8 cellular contexts compared by ENCODE assay signal in the genomic region with DNA sequence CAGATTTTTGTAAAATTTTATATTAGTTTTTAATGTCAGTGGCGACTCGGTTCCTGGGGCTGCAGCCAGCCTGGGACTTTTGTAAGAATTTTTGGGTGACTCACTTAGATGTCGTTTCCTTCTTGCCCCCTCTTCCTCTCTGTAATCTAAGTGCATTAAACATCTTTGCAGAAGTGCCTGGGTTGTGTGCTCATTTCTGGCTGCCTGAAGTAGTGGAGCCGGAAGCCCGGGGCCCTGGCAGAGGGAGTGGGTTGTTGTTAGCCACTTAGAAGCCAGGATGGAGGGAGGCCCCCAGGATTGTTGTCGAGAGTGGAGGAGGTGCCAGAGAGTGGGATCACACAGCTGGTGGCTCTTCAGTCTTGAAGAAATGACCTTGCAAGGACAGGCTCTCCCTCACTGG. TPM values are rescaled to one million over a fixed set of nuclear protein-coding genes. Genes with fewer than 3 reads are reported as not detected.
DNase-seq lines count a peak whose midpoint lies in the region; ATAC-seq and TF ChIP-seq lines count a peak whose summit lies in the region.

No MANE protein-coding gene starts in this region.

- H3K4me1 Mint-ChIP-seq in activated CD8-positive, alpha-beta T cell treated with anti-CD3 and anti-CD28 coated beads, Interleukin-2, amount 10 ng/mL, durations not matched to agents 7 days and 5 days (ENCODE audit: low read depth) = peaks cover 57% of the 10 kb centered on the region

- peak; percentile 28 for ATAC-seq in activated CD8-positive, alpha-beta T cell treated with anti-CD3 and anti-CD28 coated beads, Interleukin-2, amount 10 ng/mL, durations not matched to agents 7 days and 5 days
- peak; percentile 9 for ATAC-seq in Right ventricle myocardium inferior
- no peak for ATAC-seq in HG02852 (IDR thresholded peaks at IDR 0.05; ENCODE audit: unreplicated experiment)

- peak; percentile 86 for DNase-seq in KBM-7
- no peak for DNase-seq in activated CD8-positive, alpha-beta T cell treated with anti-CD3 and anti-CD28 coated beads, Interleukin-2, amount 10 ng/mL, durations not matched to agents 7 days and 5 days
- DNase-seq in Right ventricle myocardium inferior (ENCODE audit: missing footprints) = peak; percentile 76
- DNase-seq in stimulated activated CD4-positive, alpha-beta T cell treated with anti-CD3 and anti-CD28 coated beads, Interleukin-1b, Interleukin-23, amount 100 ng/mL, for 48 hours = peak; percentile 56
- no peak for DNase-seq in ecto neural progenitor cell (ENCODE audit: low spot score)
- no peak for DNase-seq in iPS-NIHi7 (ENCODE audit: extremely low spot score)
- DNase-seq in GM20000 (ENCODE audit: low spot score) = no peak

- H3K4me3 Mint-ChIP-seq in activated CD8-positive, alpha-beta T cell treated with anti-CD3 and anti-CD28 coated beads, Interleukin-2, amount 10 ng/mL, durations not matched to agents 7 days and 5 days = no peak overlapping the region

- TF ChIP-seq CTCF in GM20000 (IDR thresholded peaks at IDR 0.05; ENCODE audit: extremely low read depth, missing control alignments) = no peak

- CTCF ChIA-PET in activated CD8-positive, alpha-beta T cell treated with anti-CD3 and anti-CD28 coated beads, Interleukin-2, amount 10 ng/mL, durations not matched to agents 7 days and 5 days (lab: Charles Lee) = interaction anchor here (1.1 to 1.9 kb wide), 3 partner anchors 11 to 25 kb away, joined by 3 to 9 read pairs (median 4); partner anchors contain the start of gene TRIM8

- no peaks in the 10 kb centered on the region for H3K9me3 Mint-ChIP-seq in activated CD8-positive, alpha-beta T cell treated with anti-CD3 and anti-CD28 coated beads, Interleukin-2, amount 10 ng/mL, durations not matched to agents 7 days and 5 days (ENCODE audit: insufficient read depth)

- in situ Hi-C loops in KBM-7 (cut with MboI; ENCODE audit: low pct_unique_long_range_greater_than_20kb, low sequenced_read_pairs) = no loop called here

- H3K36me3 Mint-ChIP-seq in activated CD8-positive, alpha-beta T cell treated with anti-CD3 and anti-CD28 coated beads, Interleukin-2, amount 10 ng/mL, durations not matched to agents 7 days and 5 days (ENCODE audit: low read depth) = no peaks in the 10 kb centered on the region

- H3K27me3 Mint-ChIP-seq in activated CD8-positive, alpha-beta T cell treated with anti-CD3 and anti-CD28 coated beads, Interleukin-2, amount 10 ng/mL, durations not matched to agents 7 days and 5 days (ENCODE audit: low read depth) = no peaks in the 10 kb centered on the region

- H3K27ac Mint-ChIP-seq in activated CD8-positive, alpha-beta T cell treated with anti-CD3 and anti-CD28 coated beads, Interleukin-2, amount 10 ng/mL, durations not matched to agents 7 days and 5 days = peak overlapping the region; percentile 86

- intact Hi-C loops in Right ventricle myocardium inferior (cut with DNase I) = no loop called here

- POLR2A ChIA-PET in activated CD8-positive, alpha-beta T cell treated with anti-CD3 and anti-CD28 coated beads, Interleukin-2, amount 10 ng/mL, durations not matched to agents 7 days and 5 days (lab: Charles Lee) = interaction anchor here (0.6 kb wide), 1 partner anchor 751 kb away, joined by 3 read pairs; no protein-coding TSS in a partner anchor

RNA-seq across cellular contexts. Expression of gene TRIM8, which starts 11.0 kb away (rescaled TPM):
- 10 to 100 TPM; 45.0 to 47.1 TPM for total RNA-seq in activated CD8-positive, alpha-beta T cell treated with anti-CD3 and anti-CD28 coated beads, Interleukin-2, amount 10 ng/mL, durations not matched to agents 7 days and 5 days
- 109 TPM for total RNA-seq in Right ventricle myocardium inferior

Comparison
In these comparisons a context has a peak if more than half of its experiments do, and no peak if none do; other contexts are left out.
1. DNase-seq: peak in KBM-7 (single experiment), Right ventricle myocardium inferior (single experiment) and stimulated activated CD4-positive, alpha-beta T cell treated with anti-CD3 and anti-CD28 coated beads, Interleukin-1b, Interleukin-23, amount 100 ng/mL, for 48 hours (single experiment); none in activated CD8-positive, alpha-beta T cell treated with anti-CD3 and anti-CD28 coated beads, Interleukin-2, amount 10 ng/mL, durations not matched to agents 7 days and 5 days (single experiment), ecto neural progenitor cell (single experiment), iPS-NIHi7 (single experiment) and GM20000 (single experiment).